In genomic region chr2:48965204-48965603, GRCh38 we compare ENCODE assay signal across 20 cellular contexts.
"Had no signal": no experiment of that assay in that cellular context is flagged by ENCODE, and none has a peak within 500 bp of the region (broad histone marks: within the 10 kb centered on the region; RNA-seq: fewer than 3 reads in every experiment).

No MANE protein-coding gene starts in this region.

- ATAC-seq: K562, Right ventricle myocardium inferior, SK-N-SH treated with all-trans-retinoic acid at 6 μM for 48 hours had no signal

- DNase-seq: Kasumi-1; MM.1S; NCI-H1092 treated with DMSO at 0.1 percent for 48 hours; NCI-H1436; NCI-H187; NCI-H2029; NCI-H2081 treated with DMSO at 0.1 percent for 48 hours; NCI-H2227 treated with DMSO at 0.1 percent for 48 hours; NCI-H524 treated with DMSO at 0.1 percent for 48 hours; NCI-H69; NCI-H774; NK-92 treated with Interleukin-12 subunit alpha and Interleukin-12 subunit beta, amount 100 ng/mL, for 24 hours; OCI-M1; PC-9; Peyer's patch; SHP77 treated with DMSO at 0.1 percent for 48 hours; SJCRH30 had no signal
